In the genomic region with DNA sequence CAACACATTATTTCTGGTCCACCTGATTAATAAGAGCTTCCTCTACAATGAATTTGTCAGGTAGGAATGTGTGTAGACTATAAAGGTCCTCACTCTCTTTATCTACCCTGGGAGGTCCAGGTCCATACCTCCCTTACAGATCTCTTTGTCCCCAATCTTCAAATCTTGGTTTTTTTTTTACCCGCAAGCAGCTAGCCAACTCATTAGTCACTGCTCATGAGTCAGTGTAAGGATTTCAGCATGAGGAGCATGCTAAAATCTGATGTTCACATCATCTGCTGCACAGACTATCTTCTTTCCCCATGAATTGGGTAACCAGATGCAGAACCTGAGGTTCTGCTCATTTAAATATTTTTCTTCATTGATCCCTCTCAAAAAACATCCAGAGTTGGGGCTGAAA, we compare ENCODE assay signal across 23 cellular contexts.
"Had no signal": no experiment of that assay in that cellular context is flagged by ENCODE, and none has a peak within 500 bp of the region (broad histone marks: within the 10 kb centered on the region; RNA-seq: fewer than 3 reads in every experiment).

No MANE protein-coding gene starts in this region.

- H3K9me3 ChIP-seq: heart left ventricle, left ventricle myocardium inferior, neutrophil, tibial nerve, vagina had no signal

- H3K27ac ChIP-seq: brain microvascular endothelial cell, heart left ventricle, left ventricle myocardium inferior, neutrophil, skin epidermis, tibial nerve, vagina had no signal

- H3K36me3 ChIP-seq: brain microvascular endothelial cell, heart left ventricle, left ventricle myocardium inferior, neutrophil, tibial nerve, vagina had no signal

- ATAC-seq: activated CD8-positive, alpha-beta memory T cell treated with anti-CD3 and anti-CD28 coated beads, Interleukin-2, amount 10 ng/mL, durations not matched to agents 7 days and 5 days; heart left ventricle; natural killer cell; stimulated activated naive B cell treated with anti-CD40 and anti-IgM and Interleukin-4, amounts not matched to agents 10 μg/mL and 1 μg/mL and 100 μg/mL, for 72 hours; T-cell had no signal

- H3K27ac Mint-ChIP-seq: activated CD4-positive, alpha-beta memory T cell treated with anti-CD3 and anti-CD28 coated beads for 36 hours; activated CD8-positive, alpha-beta memory T cell treated with anti-CD3 and anti-CD28 coated beads, Interleukin-2, amount 10 ng/mL, durations not matched to agents 7 days and 5 days; activated naive CD4-positive, alpha-beta T cell treated with anti-CD3 and anti-CD28 coated beads, Interleukin-2, amount 50 U/mL, for 24 hours; natural killer cell; stimulated activated naive B cell treated with anti-CD40 and anti-IgM and Interleukin-4, amounts not matched to agents 10 μg/mL and 1 μg/mL and 100 μg/mL, for 72 hours; T-cell had no signal

- DNase-seq: activated CD4-positive, alpha-beta memory T cell treated with anti-CD3 and anti-CD28 coated beads for 36 hours; activated CD4-positive, CD25-positive, alpha-beta regulatory T cell treated with anti-CD3 and anti-CD28 coated beads, Interleukin-2, amount 50 U/mL, for 72 hours; activated CD8-positive, alpha-beta memory T cell treated with anti-CD3 and anti-CD28 coated beads, Interleukin-2, amount 10 ng/mL, durations not matched to agents 7 days and 5 days; activated T-cell treated with anti-CD3 and anti-CD28 coated beads, Interleukin-2, amount 50 U/mL, for 1 hour; amygdala; brain microvascular endothelial cell; cerebellar nuclear complex; effector CD8-positive, alpha-beta T cell; heart left ventricle; left ventricle myocardium inferior; mesenchymal stem cell; natural killer cell; posterior cingulate gyrus; stimulated activated CD4-positive, alpha-beta T cell treated with anti-CD3 and anti-CD28 coated beads, Interleukin-15, amount 100 ng/mL, for 24 hours; stimulated activated CD4-positive, alpha-beta T cell treated with anti-CD3 and anti-CD28 coated beads, Interleukin-4, amount 100 ng/mL, for 1 hour; stimulated activated naive B cell treated with anti-CD40 and anti-IgM and Interleukin-4, amounts not matched to agents 10 μg/mL and 1 μg/mL and 100 μg/mL, for 72 hours; T-cell; T1000 had no signal

- H3K4me1 ChIP-seq: heart left ventricle, left ventricle myocardium inferior, tibial nerve, vagina had no signal

- H3K36me3 Mint-ChIP-seq: activated CD4-positive, alpha-beta memory T cell treated with anti-CD3 and anti-CD28 coated beads for 36 hours; activated CD8-positive, alpha-beta memory T cell treated with anti-CD3 and anti-CD28 coated beads, Interleukin-2, amount 10 ng/mL, durations not matched to agents 7 days and 5 days; activated naive CD4-positive, alpha-beta T cell treated with anti-CD3 and anti-CD28 coated beads, Interleukin-2, amount 50 U/mL, for 24 hours; natural killer cell; stimulated activated naive B cell treated with anti-CD40 and anti-IgM and Interleukin-4, amounts not matched to agents 10 μg/mL and 1 μg/mL and 100 μg/mL, for 72 hours; T-cell had no signal

- H3K9me3 Mint-ChIP-seq: activated naive CD4-positive, alpha-beta T cell treated with anti-CD3 and anti-CD28 coated beads, Interleukin-2, amount 50 U/mL, for 24 hours had no signal

- H3K27me3 ChIP-seq: brain microvascular endothelial cell, neutrophil, tibial nerve, vagina had no signal

- H3K4me3 ChIP-seq: heart left ventricle, left ventricle myocardium inferior, skin epidermis, tibial nerve, vagina had no signal
